19 cellular contexts compared by ENCODE assay signal in genomic region chr6:143967861-143968498, GRCh38. TPM values are rescaled to one million over a fixed set of nuclear protein-coding genes. Genes with fewer than 3 reads are reported as not detected.
DNase-seq lines count a peak whose midpoint lies in the region; ATAC-seq and TF ChIP-seq lines count a peak whose summit lies in the region.
"Had no signal": no experiment of that assay in that cellular context is flagged by ENCODE, and none has a peak within 500 bp of the region (broad histone marks: within the 10 kb centered on the region; RNA-seq: fewer than 3 reads in every experiment).

No MANE protein-coding gene starts in this region.

- H3K4me1 Mint-ChIP-seq in CD14-positive monocyte, result peaks cover 49% of the 10 kb centered on the region

- H3K4me1 ChIP-seq in Loucy (ENCODE audit: insufficient read depth, low read length, poor library complexity, severe bottlenecking) (peaks cover 91% of the 10 kb centered on the region), colonic mucosa (peaks cover 4% of the 10 kb centered on the region)
- H3K4me1 ChIP-seq: parathyroid adenoma, uterus had no signal

- H3K36me3 Mint-ChIP-seq in CD14-positive monocyte, result peaks cover 9% of the 10 kb centered on the region in 2 donors

- no peaks in the 10 kb centered on the region for H3K27me3 Mint-ChIP-seq in CD14-positive monocyte (ENCODE audit: low read depth in 3 of 3)
- H3K27me3 Mint-ChIP-seq: dendritic cell treated with granulocyte-macrophage colony-stimulating factor and Interleukin-4, amounts not matched to agents 40 ng/mL and 50 ng/mL, for 4 days had no signal

- H3K27me3 ChIP-seq in Loucy (ENCODE audit: insufficient read depth, low read length, poor library complexity, severe bottlenecking) (no peaks in the 10 kb centered on the region), colonic mucosa (no peaks in the 10 kb centered on the region)
- H3K27me3 ChIP-seq: uterus had no signal

- H3K4me3 Mint-ChIP-seq in CD14-positive monocyte, result no peak overlapping the region
- H3K4me3 Mint-ChIP-seq: activated naive CD4-positive, alpha-beta T cell treated with anti-CD3 and anti-CD28 coated beads for 36 hours; dendritic cell treated with granulocyte-macrophage colony-stimulating factor and Interleukin-4, amounts not matched to agents 40 ng/mL and 50 ng/mL, for 4 days; H9 had no signal

- H3K9ac ChIP-seq in Loucy (ENCODE audit: low read depth, low read length, poor library complexity, severe bottlenecking) (no peak overlapping the region), colonic mucosa (ENCODE audit: low read depth in 2 of 2, low read length in 2 of 2) (no peak overlapping the region)
- H3K9ac ChIP-seq: parathyroid adenoma had no signal

- H2AFZ ChIP-seq in Loucy (ENCODE audit: low read length), result no peak overlapping the region
- H2AFZ ChIP-seq: parathyroid adenoma had no signal

- no peak for ATAC-seq in HG02588 (IDR thresholded peaks at IDR 0.05; ENCODE audit: unreplicated experiment)
- ATAC-seq: Panc1 had no signal

- in situ Hi-C loops in astrocyte of the spinal cord (cut with HindIII; ENCODE audit: low sequenced_read_pairs), result no loop called here

- no peaks in the 10 kb centered on the region for H3K9me3 ChIP-seq in Loucy (ENCODE audit: insufficient read depth, low read depth, low read length)
- no peaks in the 10 kb centered on the region for H3K9me3 ChIP-seq in colonic mucosa
- H3K9me3 ChIP-seq: uterus had no signal

- no peaks in the 10 kb centered on the region for H3K79me2 ChIP-seq in Loucy (ENCODE audit: insufficient read depth, low read length)
- H3K79me2 ChIP-seq: parathyroid adenoma had no signal

- no peaks in the 10 kb centered on the region for H3K9me2 ChIP-seq in Loucy (replicated peaks; ENCODE audit: low read depth, low read length)

- TF ChIP-seq CTCF in CD14-positive monocyte (IDR thresholded peaks at IDR 0.05) (no peak), Loucy (conservative IDR thresholded peaks at IDR 0.05; ENCODE audit: low read length) (no peak), astrocyte of the spinal cord (IDR thresholded peaks at IDR 0.05; ENCODE audit: low read depth, low read length) (no peak), fibroblast of villous mesenchyme (IDR thresholded peaks at IDR 0.05; ENCODE audit: insufficient read depth, low read depth, low read length) (no peak), colonic mucosa (IDR thresholded peaks at IDR 0.05) (no peak)

- peak overlapping the region in 6 of 7 donors; percentile 32 to 81 (median 50) for H3K27ac Mint-ChIP-seq in CD14-positive monocyte
- H3K27ac Mint-ChIP-seq: activated naive CD4-positive, alpha-beta T cell treated with anti-CD3 and anti-CD28 coated beads for 36 hours; dendritic cell treated with granulocyte-macrophage colony-stimulating factor and Interleukin-4, amounts not matched to agents 40 ng/mL and 50 ng/mL, for 4 days; H9 had no signal

- no peaks in the 10 kb centered on the region for H4K20me1 ChIP-seq in Loucy (ENCODE audit: insufficient read depth, low read length, poor library complexity, severe bottlenecking)

- intact Hi-C loops in CD14-positive monocyte (cut with micrococcal nuclease), result no loop called here
- intact Hi-C loops in colonic mucosa (cut with DNase I), result no loop called here

- DNase-seq in CD14-positive monocyte (ENCODE audit: low spot score) (no peak), astrocyte of the spinal cord (ENCODE audit: low read depth, low spot score) (peak; percentile 12), fibroblast of villous mesenchyme (ENCODE audit: low read depth) (peak; percentile 74), colonic mucosa (no peak)
- no peak for DNase-seq in activated CD8-positive, alpha-beta memory T cell treated with anti-CD3 and anti-CD28 coated beads, Interleukin-2, amount 50 U/mL, for 48 hours
- DNase-seq in activated CD4-positive, alpha-beta T cell treated with anti-CD3 and anti-CD28 coated beads, Interleukin-2, amount 50 U/mL, for 4 hours, result no peak
- DNase-seq: activated naive CD4-positive, alpha-beta T cell treated with anti-CD3 and anti-CD28 coated beads for 36 hours; activated T-cell treated with anti-CD3 and anti-CD28 coated beads for 4 hours; H9; NCI-H1694; NCI-H774; stimulated activated CD4-positive, alpha-beta T cell treated with anti-CD3 and anti-CD28 coated beads, Interleukin-4, amount 100 ng/mL, for 1 hour; uterus had no signal

- H3K36me3 ChIP-seq in Loucy (ENCODE audit: insufficient read depth, low read length) (no peaks in the 10 kb centered on the region), colonic mucosa (no peaks in the 10 kb centered on the region)
- H3K36me3 ChIP-seq: uterus had no signal

- peaks cover 16% of the 10 kb centered on the region for H3F3A ChIP-seq in Loucy (ENCODE audit: low read depth)

- H3K4me2 ChIP-seq in Loucy (ENCODE audit: low read depth, low read length, poor library complexity, severe bottlenecking), result peak overlapping the region; percentile 69

- H3K9me3 Mint-ChIP-seq in CD14-positive monocyte, result no peaks in the 10 kb centered on the region
- H3K9me3 Mint-ChIP-seq: activated naive CD4-positive, alpha-beta T cell treated with anti-CD3 and anti-CD28 coated beads for 36 hours; dendritic cell treated with granulocyte-macrophage colony-stimulating factor and Interleukin-4, amounts not matched to agents 40 ng/mL and 50 ng/mL, for 4 days had no signal

- H3K4me3 ChIP-seq in Loucy (ENCODE audit: low read length, poor library complexity, severe bottlenecking), result no peak overlapping the region
- H3K4me3 ChIP-seq in astrocyte of the spinal cord (ENCODE audit: low read depth, low read length), result no peak overlapping the region
- H3K4me3 ChIP-seq in fibroblast of villous mesenchyme (ENCODE audit: low read depth, low read length), result no peak overlapping the region
- H3K4me3 ChIP-seq in colonic mucosa, result no peak overlapping the region
- H3K4me3 ChIP-seq: uterus had no signal

- H3K27ac ChIP-seq in colonic mucosa, result no peak overlapping the region
- H3K27ac ChIP-seq: parathyroid adenoma, uterus, VCaP had no signal

RNA-seq across cellular contexts. Expression of gene PLAGL1, which starts 40.1 kb away (rescaled TPM):
- 10 to 100 TPM; 11.6 to 16.7 TPM for polyA plus RNA-seq in CD14-positive monocyte
- 12.1 and 13.5 TPM in 2 replicates for total RNA-seq in fibroblast of villous mesenchyme
- 10 to 100 TPM; 30.2 to 51.1 TPM for total RNA-seq in colonic mucosa

Comparison
In these comparisons a context has a peak if more than half of its experiments do, and no peak if none do; other contexts are left out.
1. DNase-seq: peak in astrocyte of the spinal cord (single experiment) and fibroblast of villous mesenchyme (single experiment); none in CD14-positive monocyte (single experiment), colonic mucosa (single experiment), activated CD8-positive, alpha-beta memory T cell treated with anti-CD3 and anti-CD28 coated beads, Interleukin-2, amount 50 U/mL, for 48 hours (single experiment) and activated CD4-positive, alpha-beta T cell treated with anti-CD3 and anti-CD28 coated beads, Interleukin-2, amount 50 U/mL, for 4 hours (0 of 2).